8 cellular contexts compared by ENCODE assay signal in the genomic region with DNA sequence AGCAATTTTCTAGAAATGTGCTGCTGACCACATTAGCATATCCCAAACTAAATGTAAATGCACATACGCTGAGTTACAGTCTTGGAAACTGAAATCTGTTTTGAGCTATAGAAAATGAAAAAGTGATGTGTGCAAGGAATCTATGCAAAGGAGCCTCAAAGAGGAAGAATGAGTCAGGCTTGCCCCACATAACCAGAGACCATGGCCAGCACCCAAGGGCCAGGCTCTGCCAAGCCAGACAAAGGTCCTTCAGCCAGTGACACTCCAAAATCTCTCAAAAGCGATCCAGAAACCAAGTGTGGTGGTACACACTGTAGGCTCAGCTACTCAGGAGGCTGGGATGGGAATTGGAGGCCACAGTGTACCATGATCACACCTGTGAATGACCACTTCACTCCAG.
DNase-seq lines count a peak whose midpoint lies in the region; ATAC-seq, FAIRE-seq and TF ChIP-seq lines count a peak whose summit lies in the region.

No MANE protein-coding gene starts in this region.

- no peak for ATAC-seq in HepG2
- ATAC-seq in HG03039 (IDR thresholded peaks at IDR 0.05; ENCODE audit: unreplicated experiment) = peak; percentile 81
- ATAC-seq in T-cell (replicated peaks in 1 of 4) = no peak

- FAIRE-seq in HepG2 (lab: Jason Lieb, UNC) = no peak

- TF ChIP-seq CTCF in liver (IDR thresholded peaks at IDR 0.05; ENCODE audit: low read depth, low read length, missing input control) (no peak), HepG2 (CRISPR knock-in tag; IDR thresholded peaks at IDR 0.05) (no peak)

- H3K4me2 ChIP-seq in HepG2 (ENCODE audit: low read depth, low read length) = no peak overlapping the region

- no peaks in the 10 kb centered on the region for H3K79me2 ChIP-seq in HepG2 (ENCODE audit: insufficient read depth, low read length)

- POLR2A ChIA-PET in HepG2 (lab: Yijun Ruan, JAX) = interaction anchor here (0.9 to 1.3 kb wide), 2 partner anchors 24 to 210 kb away, joined by 4 to 7 read pairs; no protein-coding TSS in a partner anchor
- POLR2A ChIA-PET in T-cell (lab: Charles Lee) = interaction anchor here in 1 of 2 donors (0.6 kb wide), 1 partner anchor 117 kb away, joined by 4 read pairs; no protein-coding TSS in a partner anchor

- in situ Hi-C loops in HepG2 (cut with HindIII; ENCODE audit: extremely low pct_ligation_motif_present, low pct_unique_long_range_greater_than_20kb) = no loop called here

- no peaks in the 10 kb centered on the region for H3K36me3 Mint-ChIP-seq in T-cell

- 43% methylated on average over 2 of the region's 2 CpGs for WGBS in liver
- WGBS in HepG2 (ENCODE audit: low lambda C conversion rate) = 48% methylated on average over 2 of the region's 2 CpGs

- intact Hi-C loops in HepG2 (cut with micrococcal nuclease; ENCODE audit: unreplicated experiment) = no loop called here

- BruUV-seq in HepG2 (replicated peaks; lab: Mats Ljungman, UMichigan) = no TSS peak

- H2AFZ ChIP-seq in HepG2 (ENCODE audit: low read length) = no peak overlapping the region

- H3K4me1 ChIP-seq in liver (ENCODE audit: control insufficient read depth in 4 of 4, insufficient read depth in 4 of 4, low read length in 3 of 4) = peaks cover 1 to 11% (median 8%) of the 10 kb centered on the region in 4 donors
- peaks cover 25% of the 10 kb centered on the region; the same call in 1 of the 2 replicates for H3K4me1 ChIP-seq in HepG2 (ENCODE audit: insufficient read depth, low read length)
- H3K4me1 ChIP-seq in subcutaneous abdominal adipose tissue (ENCODE audit: control insufficient read depth in 5 of 5, insufficient read depth in 5 of 5, low read length in 5 of 5) = peaks cover 2 to 37% (median 26%) of the 10 kb centered on the region in 5 donors

- no peak overlapping the region for H3K27ac Mint-ChIP-seq in T-cell

- H3K4me3 Mint-ChIP-seq in T-cell = no peak overlapping the region

- H3K9me3 Mint-ChIP-seq in T-cell = no peaks in the 10 kb centered on the region

- CTCF ChIA-PET in HepG2 (lab: Yijun Ruan, JAX; ENCODE audit: low intra/inter-chr PET ratio, low total read pairs) (no interaction called here), T-cell (lab: Charles Lee) (no interaction called here)

- H3K9ac ChIP-seq in liver (ENCODE audit: low read depth in 1 of 2, low read length in 2 of 2) = peak overlapping the region in 1 of 2 donors; percentile 34
- H3K9ac ChIP-seq in HepG2 (ENCODE audit: insufficient read depth, low read depth, low read length) = no peak overlapping the region
- H3K9ac ChIP-seq in subcutaneous abdominal adipose tissue (ENCODE audit: low read length in 5 of 5) = no peak overlapping the region

- no peak for DNase-seq in HepG2 (ENCODE audit: low spot score)
- peak; percentile 73 for DNase-seq in SIG-M5 treated with dmso at 0.1 percent for 504 hours (lab: John Stamatoyannopoulos, UW; ENCODE audit: unreplicated experiment)
- peak; percentile 50 for DNase-seq in fibroblast of the conjunctiva (ENCODE audit: low read depth)
- DNase-seq in HPDE6-E6E7 (ENCODE audit: extremely low spot score) = no peak
- no peak for DNase-seq in T-cell

- H3K4me3 ChIP-seq in liver (ENCODE audit: low read depth in 1 of 3, low read length in 3 of 3) (no peak overlapping the region), HepG2 (replicated peaks in 1 of 3; ENCODE audit: insufficient read depth in 1 of 3, low read depth in 2 of 3, low read length in 3 of 3) (no peak overlapping the region), subcutaneous abdominal adipose tissue (ENCODE audit: low read depth in 1 of 5, low read length in 5 of 5) (peak overlapping the region in 1 of 5 donors; percentile 46)

- H3K4me1 Mint-ChIP-seq in T-cell = peaks cover 14 to 23% (median 20%) of the 10 kb centered on the region in 3 donors

- no peaks in the 10 kb centered on the region for H3K27me3 Mint-ChIP-seq in T-cell

- H3K9me3 ChIP-seq in liver (ENCODE audit: control insufficient read depth in 4 of 4, low read length in 3 of 4) (no peaks in the 10 kb centered on the region), HepG2 (ENCODE audit: low read length) (no peaks in the 10 kb centered on the region), subcutaneous abdominal adipose tissue (ENCODE audit: control insufficient read depth in 5 of 5, low read length in 5 of 5) (no peaks in the 10 kb centered on the region)

- TF ChIP-seq EP300 in HepG2 (IDR thresholded peaks at IDR 0.05; ENCODE audit: low read depth in 2 of 2, low read length in 2 of 2) (no peak), HepG2 (CRISPR knock-in tag; IDR thresholded peaks at IDR 0.05; ENCODE audit: borderline replicate concordance) (no peak)

- H3K27ac ChIP-seq in liver (ENCODE audit: low read depth in 1 of 2, low read length in 2 of 2) (peak overlapping the region; percentile 37 to 55), HepG2 (ENCODE audit: extremely low read length, insufficient read depth, low read length) (no peak overlapping the region), subcutaneous abdominal adipose tissue (ENCODE audit: low read depth, low read length) (peak overlapping the region; percentile 59)

- TF ChIP-seq POLR2A in HepG2 (IDR thresholded peaks at IDR 0.05; ENCODE audit: insufficient read depth in 1 of 2, low read depth in 2 of 2, low read length in 2 of 2) = no peak

- no peaks in the 10 kb centered on the region for H4K20me1 ChIP-seq in HepG2 (ENCODE audit: insufficient read depth, low read length)

- TF ChIP-seq RAD21 in liver (IDR thresholded peaks at IDR 0.05) = no peak
- no peak for TF ChIP-seq RAD21 in HepG2 (CRISPR knock-in tag; IDR thresholded peaks at IDR 0.05)

- no peaks in the 10 kb centered on the region for H3K36me3 ChIP-seq in liver (ENCODE audit: control insufficient read depth in 4 of 4, insufficient read depth in 3 of 4, low read depth in 1 of 4, low read length in 3 of 4)
- H3K36me3 ChIP-seq in HepG2 (replicated peaks in 1 of 2; ENCODE audit: control insufficient read depth in 1 of 2, insufficient read depth in 2 of 2, low read length in 2 of 2) = no peaks in the 10 kb centered on the region
- H3K36me3 ChIP-seq in subcutaneous abdominal adipose tissue (ENCODE audit: control insufficient read depth in 5 of 5, insufficient read depth in 5 of 5, low read length in 5 of 5) = no peaks in the 10 kb centered on the region

- H3K27me3 ChIP-seq in liver (ENCODE audit: control insufficient read depth in 4 of 4, insufficient read depth in 4 of 4, low read length in 3 of 4) = no peaks in the 10 kb centered on the region
- no peaks in the 10 kb centered on the region for H3K27me3 ChIP-seq in HepG2 (ENCODE audit: control insufficient read depth in 1 of 2, insufficient read depth in 2 of 2, low read length in 2 of 2)
- no peaks in the 10 kb centered on the region for H3K27me3 ChIP-seq in subcutaneous abdominal adipose tissue (ENCODE audit: control insufficient read depth in 5 of 5, insufficient read depth in 4 of 5, low read length in 5 of 5)

TF ChIP-seq in liver, 16 proteins besides CTCF, POLR2A, EP300 and RAD21 (continues in another document):
- TF ChIP-seq TAF1 (conservative IDR thresholded peaks at IDR 0.05) (no peak), SP1 (IDR thresholded peaks at IDR 0.05) (peak; percentile 20), RXRA (IDR thresholded peaks at IDR 0.05) (no peak), EGR1 (IDR thresholded peaks at IDR 0.05; ENCODE audit: low read depth in 2 of 2) (no peak), FOXA1 (IDR thresholded peaks at IDR 0.05) (no peak), YY1 (IDR thresholded peaks at IDR 0.05) (no peak)
- TF ChIP-seq, protein P1, sequence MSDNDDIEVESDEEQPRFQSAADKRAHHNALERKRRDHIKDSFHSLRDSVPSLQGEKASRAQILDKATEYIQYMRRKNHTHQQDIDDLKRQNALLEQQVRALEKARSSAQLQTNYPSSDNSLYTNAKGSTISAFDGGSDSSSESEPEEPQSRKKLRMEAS (IDR thresholded peaks at IDR 0.05) = no peak
- TF ChIP-seq, protein P2, sequence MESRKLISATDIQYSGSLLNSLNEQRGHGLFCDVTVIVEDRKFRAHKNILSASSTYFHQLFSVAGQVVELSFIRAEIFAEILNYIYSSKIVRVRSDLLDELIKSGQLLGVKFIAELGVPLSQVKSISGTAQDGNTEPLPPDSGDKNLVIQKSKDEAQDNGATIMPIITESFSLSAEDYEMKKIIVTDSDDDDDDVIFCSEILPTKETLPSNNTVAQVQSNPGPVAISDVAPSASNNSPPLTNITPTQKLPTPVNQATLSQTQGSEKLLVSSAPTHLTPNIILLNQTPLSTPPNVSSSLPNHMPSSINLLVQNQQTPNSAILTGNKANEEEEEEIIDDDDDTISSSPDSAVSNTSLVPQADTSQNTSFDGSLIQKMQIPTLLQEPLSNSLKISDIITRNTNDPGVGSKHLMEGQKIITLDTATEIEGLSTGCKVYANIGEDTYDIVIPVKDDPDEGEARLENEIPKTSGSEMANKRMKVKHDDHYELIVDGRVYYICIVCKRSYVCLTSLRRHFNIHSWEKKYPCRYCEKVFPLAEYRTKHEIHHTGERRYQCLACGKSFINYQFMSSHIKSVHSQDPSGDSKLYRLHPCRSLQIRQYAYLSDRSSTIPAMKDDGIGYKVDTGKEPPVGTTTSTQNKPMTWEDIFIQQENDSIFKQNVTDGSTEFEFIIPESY (IDR thresholded peaks at IDR 0.05) = no peak

TF ChIP-seq in HepG2, 621 proteins besides CTCF, POLR2A, EP300 and RAD21:
- TF ChIP-seq SMARCE1 (IDR thresholded peaks at IDR 0.05; ENCODE audit: borderline replicate concordance) (no peak), MEIS1 (CRISPR knock-in tag; IDR thresholded peaks at IDR 0.05; ENCODE audit: borderline replicate concordance) (no peak), TAF1 (CRISPR knock-in tag; IDR thresholded peaks at IDR 0.05) (no peak), SOX13 (IDR thresholded peaks at IDR 0.05) (no peak), SOX13 (CRISPR knock-in tag; conservative IDR thresholded peaks at IDR 0.05 in 1 of 2, IDR thresholded peaks at IDR 0.05 in 1 of 2) (no peak), ZNF781 (CRISPR knock-in tag; IDR thresholded peaks at IDR 0.05; ENCODE audit: borderline replicate concordance, not compliant biosample characterization) (no peak), CHD4 (IDR thresholded peaks at IDR 0.05; ENCODE audit: borderline replicate concordance, low read length) (no peak)
- TF ChIP-seq, protein P3, sequence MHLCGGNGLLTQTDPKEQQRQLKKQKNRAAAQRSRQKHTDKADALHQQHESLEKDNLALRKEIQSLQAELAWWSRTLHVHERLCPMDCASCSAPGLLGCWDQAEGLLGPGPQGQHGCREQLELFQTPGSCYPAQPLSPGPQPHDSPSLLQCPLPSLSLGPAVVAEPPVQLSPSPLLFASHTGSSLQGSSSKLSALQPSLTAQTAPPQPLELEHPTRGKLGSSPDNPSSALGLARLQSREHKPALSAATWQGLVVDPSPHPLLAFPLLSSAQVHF (CRISPR knock-in tag; IDR thresholded peaks at IDR 0.05) = no peak

Comparison
In these comparisons a context has a peak if more than half of its experiments do, and no peak if none do; other contexts are left out.
1. DNase-seq: peak in SIG-M5 treated with dmso at 0.1 percent for 504 hours (single experiment) and fibroblast of the conjunctiva (single experiment); none in HepG2 (single experiment), HPDE6-E6E7 (single experiment) and T-cell (0 of 34).